In the genomic region with DNA sequence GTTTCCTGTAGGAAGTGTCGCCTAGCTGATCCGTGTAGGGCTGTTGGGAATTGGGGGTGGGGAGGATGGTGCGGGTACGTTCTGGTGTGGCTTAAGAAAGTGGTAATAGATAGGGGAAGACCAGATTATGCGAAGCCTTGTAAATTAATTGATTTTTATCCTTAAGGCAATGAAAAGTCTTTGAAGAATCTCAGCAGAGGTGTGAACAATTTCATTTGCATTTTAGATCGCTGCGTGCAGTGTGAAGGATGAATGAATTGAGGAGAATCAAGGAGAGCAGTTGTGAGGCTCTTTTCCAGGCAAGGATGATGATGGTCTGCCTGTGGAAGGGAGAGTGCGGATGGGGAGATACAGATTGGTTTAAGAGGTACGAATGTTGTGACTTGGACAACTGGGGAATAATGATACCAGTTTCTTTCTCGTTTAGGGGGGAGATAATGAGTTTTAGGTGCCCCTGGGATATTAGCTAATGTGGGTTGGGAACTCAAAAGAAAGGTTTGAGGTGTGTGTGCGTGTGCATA, we compare ENCODE assay signal across 1 cellular context.
TF ChIP-seq lines count a peak whose summit lies in the region.

No MANE protein-coding gene starts in this region.

TF ChIP-seq in K562, 482 proteins besides CTCF, POLR2A, EP300 and RAD21:
- TF ChIP-seq HNRNPLL (IDR thresholded peaks at IDR 0.05; ENCODE audit: low read depth, low read length, poor library complexity, severe bottlenecking): peak; percentile 1
- no peak for TF ChIP-seq NELFE (IDR thresholded peaks at IDR 0.05; ENCODE audit: insufficient read depth, insufficient read length)
- TF ChIP-seq NFATC3 (IDR thresholded peaks at IDR 0.05): 0 out of 2 replicates have a peak, but pooled peaks have one; percentile 18
- TF ChIP-seq KDM5B (IDR thresholded peaks at IDR 0.05; ENCODE audit: insufficient replicate concordance, low read depth, low read length): peak; percentile 31
- TF ChIP-seq JUNB (CRISPR knock-in tag; conservative IDR thresholded peaks at IDR 0.05): no peak
- TF ChIP-seq, protein P1, sequence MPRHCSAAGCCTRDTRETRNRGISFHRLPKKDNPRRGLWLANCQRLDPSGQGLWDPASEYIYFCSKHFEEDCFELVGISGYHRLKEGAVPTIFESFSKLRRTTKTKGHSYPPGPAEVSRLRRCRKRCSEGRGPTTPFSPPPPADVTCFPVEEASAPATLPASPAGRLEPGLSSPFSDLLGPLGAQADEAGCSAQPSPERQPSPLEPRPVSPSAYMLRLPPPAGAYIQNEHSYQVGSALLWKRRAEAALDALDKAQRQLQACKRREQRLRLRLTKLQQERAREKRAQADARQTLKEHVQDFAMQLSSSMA (CRISPR knock-in tag; IDR thresholded peaks at IDR 0.05): no peak
- TF ChIP-seq, protein P2, sequence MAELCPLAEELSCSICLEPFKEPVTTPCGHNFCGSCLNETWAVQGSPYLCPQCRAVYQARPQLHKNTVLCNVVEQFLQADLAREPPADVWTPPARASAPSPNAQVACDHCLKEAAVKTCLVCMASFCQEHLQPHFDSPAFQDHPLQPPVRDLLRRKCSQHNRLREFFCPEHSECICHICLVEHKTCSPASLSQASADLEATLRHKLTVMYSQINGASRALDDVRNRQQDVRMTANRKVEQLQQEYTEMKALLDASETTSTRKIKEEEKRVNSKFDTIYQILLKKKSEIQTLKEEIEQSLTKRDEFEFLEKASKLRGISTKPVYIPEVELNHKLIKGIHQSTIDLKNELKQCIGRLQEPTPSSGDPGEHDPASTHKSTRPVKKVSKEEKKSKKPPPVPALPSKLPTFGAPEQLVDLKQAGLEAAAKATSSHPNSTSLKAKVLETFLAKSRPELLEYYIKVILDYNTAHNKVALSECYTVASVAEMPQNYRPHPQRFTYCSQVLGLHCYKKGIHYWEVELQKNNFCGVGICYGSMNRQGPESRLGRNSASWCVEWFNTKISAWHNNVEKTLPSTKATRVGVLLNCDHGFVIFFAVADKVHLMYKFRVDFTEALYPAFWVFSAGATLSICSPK (IDR thresholded peaks at IDR 0.05; ENCODE audit: borderline replicate concordance): 0 out of 2 replicates have a peak, but pooled peaks have one; percentile 55
- TF ChIP-seq, protein P3, sequence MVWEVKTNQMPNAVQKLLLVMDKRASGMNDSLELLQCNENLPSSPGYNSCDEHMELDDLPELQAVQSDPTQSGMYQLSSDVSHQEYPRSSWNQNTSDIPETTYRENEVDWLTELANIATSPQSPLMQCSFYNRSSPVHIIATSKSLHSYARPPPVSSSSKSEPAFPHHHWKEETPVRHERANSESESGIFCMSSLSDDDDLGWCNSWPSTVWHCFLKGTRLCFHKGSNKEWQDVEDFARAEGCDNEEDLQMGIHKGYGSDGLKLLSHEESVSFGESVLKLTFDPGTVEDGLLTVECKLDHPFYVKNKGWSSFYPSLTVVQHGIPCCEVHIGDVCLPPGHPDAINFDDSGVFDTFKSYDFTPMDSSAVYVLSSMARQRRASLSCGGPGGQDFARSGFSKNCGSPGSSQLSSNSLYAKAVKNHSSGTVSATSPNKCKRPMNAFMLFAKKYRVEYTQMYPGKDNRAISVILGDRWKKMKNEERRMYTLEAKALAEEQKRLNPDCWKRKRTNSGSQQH (CRISPR knock-in tag; IDR thresholded peaks at IDR 0.05): peak; percentile 1; the same call in 1 of the 2 replicates
- peak; percentile 6; the same call in 1 of the 2 replicates for TF ChIP-seq GATAD2B (IDR thresholded peaks at IDR 0.05; ENCODE audit: borderline replicate concordance)
- 0 out of 2 replicates have a peak, but pooled peaks have one; percentile 8 for TF ChIP-seq MTA3 (IDR thresholded peaks at IDR 0.05; ENCODE audit: borderline replicate concordance)
- no peak for TF ChIP-seq IFI16 (CRISPR knock-in tag; IDR thresholded peaks at IDR 0.05)
- TF ChIP-seq ZEB2 (IDR thresholded peaks at IDR 0.05): peak; percentile 10; the same call in 1 of the 2 replicates
- TF ChIP-seq CCAR2 (IDR thresholded peaks at IDR 0.05; ENCODE audit: low read depth, low read length): no peak
- TF ChIP-seq, protein P4, sequence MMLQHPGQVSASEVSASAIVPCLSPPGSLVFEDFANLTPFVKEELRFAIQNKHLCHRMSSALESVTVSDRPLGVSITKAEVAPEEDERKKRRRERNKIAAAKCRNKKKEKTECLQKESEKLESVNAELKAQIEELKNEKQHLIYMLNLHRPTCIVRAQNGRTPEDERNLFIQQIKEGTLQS (IDR thresholded peaks at IDR 0.05): no peak
- TF ChIP-seq, protein P4 (CRISPR knock-in tag; conservative IDR thresholded peaks at IDR 0.05): 0 out of 2 replicates have a peak, but pooled peaks have one; percentile 9
- TF ChIP-seq PHB2 (IDR thresholded peaks at IDR 0.05; ENCODE audit: low read depth): 0 out of 2 replicates have a peak, but pooled peaks have one; percentile 30
- no peak for TF ChIP-seq BRCA1 (IDR thresholded peaks at IDR 0.05)
- 0 out of 2 replicates have a peak, but pooled peaks have one; percentile 34 for TF ChIP-seq BRCA1 (CRISPR knock-in tag; IDR thresholded peaks at IDR 0.05)
- TF ChIP-seq, protein P5, sequence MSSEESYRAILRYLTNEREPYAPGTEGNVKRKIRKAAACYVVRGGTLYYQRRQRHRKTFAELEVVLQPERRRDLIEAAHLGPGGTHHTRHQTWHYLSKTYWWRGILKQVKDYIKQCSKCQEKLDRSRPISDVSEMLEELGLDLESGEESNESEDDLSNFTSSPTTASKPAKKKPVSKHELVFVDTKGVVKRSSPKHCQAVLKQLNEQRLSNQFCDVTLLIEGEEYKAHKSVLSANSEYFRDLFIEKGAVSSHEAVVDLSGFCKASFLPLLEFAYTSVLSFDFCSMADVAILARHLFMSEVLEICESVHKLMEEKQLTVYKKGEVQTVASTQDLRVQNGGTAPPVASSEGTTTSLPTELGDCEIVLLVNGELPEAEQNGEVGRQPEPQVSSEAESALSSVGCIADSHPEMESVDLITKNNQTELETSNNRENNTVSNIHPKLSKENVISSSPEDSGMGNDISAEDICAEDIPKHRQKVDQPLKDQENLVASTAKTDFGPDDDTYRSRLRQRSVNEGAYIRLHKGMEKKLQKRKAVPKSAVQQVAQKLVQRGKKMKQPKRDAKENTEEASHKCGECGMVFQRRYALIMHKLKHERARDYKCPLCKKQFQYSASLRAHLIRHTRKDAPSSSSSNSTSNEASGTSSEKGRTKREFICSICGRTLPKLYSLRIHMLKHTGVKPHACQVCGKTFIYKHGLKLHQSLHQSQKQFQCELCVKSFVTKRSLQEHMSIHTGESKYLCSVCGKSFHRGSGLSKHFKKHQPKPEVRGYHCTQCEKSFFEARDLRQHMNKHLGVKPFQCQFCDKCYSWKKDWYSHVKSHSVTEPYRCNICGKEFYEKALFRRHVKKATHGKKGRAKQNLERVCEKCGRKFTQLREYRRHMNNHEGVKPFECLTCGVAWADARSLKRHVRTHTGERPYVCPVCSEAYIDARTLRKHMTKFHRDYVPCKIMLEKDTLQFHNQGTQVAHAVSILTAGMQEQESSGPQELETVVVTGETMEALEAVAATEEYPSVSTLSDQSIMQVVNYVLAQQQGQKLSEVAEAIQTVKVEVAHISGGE (CRISPR knock-in tag; IDR thresholded peaks at IDR 0.05): peak in 1 of 3 experiments; percentile 50; a peak in 2 of 6 replicates
- TF ChIP-seq EP400 (IDR thresholded peaks at IDR 0.05): peak; percentile 54; the same call in 1 of the 2 replicates
- peak; percentile 34 to 54; a peak in 3 of 4 replicates for TF ChIP-seq KDM1A (IDR thresholded peaks at IDR 0.05)
- 0 out of 2 replicates have a peak, but pooled peaks have one; percentile 10 for TF ChIP-seq ZBTB1 (CRISPR knock-in tag; IDR thresholded peaks at IDR 0.05; ENCODE audit: borderline replicate concordance, low read depth)
- no peak for TF ChIP-seq SMARCB1 (IDR thresholded peaks at IDR 0.05; ENCODE audit: insufficient read length, low read depth)
- peak; percentile 29; the same call in 1 of the 2 replicates for TF ChIP-seq FOSL1 (tag; conservative IDR thresholded peaks at IDR 0.05)
- 0 out of 4 replicates have a peak, but pooled peaks of 1 of the 2 experiments have one; percentile 20 for TF ChIP-seq HDAC1 (IDR thresholded peaks at IDR 0.05)
- no peak for TF ChIP-seq SMAD2 (IDR thresholded peaks at IDR 0.05; ENCODE audit: low read depth, low read length)
- no peak for TF ChIP-seq TOE1 (IDR thresholded peaks at IDR 0.05; ENCODE audit: borderline replicate concordance)
- 0 out of 2 replicates have a peak, but pooled peaks have one; percentile 7 for TF ChIP-seq TOE1 (CRISPR knock-in tag; IDR thresholded peaks at IDR 0.05; ENCODE audit: borderline replicate concordance, low read depth)
- 0 out of 2 replicates have a peak, but pooled peaks have one; percentile 25 for TF ChIP-seq CHD2 (IDR thresholded peaks at IDR 0.05; ENCODE audit: low read depth, low read length)
- 0 out of 2 replicates have a peak, but pooled peaks have one; percentile 2 for TF ChIP-seq MTA2 (IDR thresholded peaks at IDR 0.05; ENCODE audit: low read depth)
- peak; percentile 14; the same call in 1 of the 2 replicates for TF ChIP-seq HNRNPUL1 (IDR thresholded peaks at IDR 0.05; ENCODE audit: low read length)
- TF ChIP-seq, protein P6, sequence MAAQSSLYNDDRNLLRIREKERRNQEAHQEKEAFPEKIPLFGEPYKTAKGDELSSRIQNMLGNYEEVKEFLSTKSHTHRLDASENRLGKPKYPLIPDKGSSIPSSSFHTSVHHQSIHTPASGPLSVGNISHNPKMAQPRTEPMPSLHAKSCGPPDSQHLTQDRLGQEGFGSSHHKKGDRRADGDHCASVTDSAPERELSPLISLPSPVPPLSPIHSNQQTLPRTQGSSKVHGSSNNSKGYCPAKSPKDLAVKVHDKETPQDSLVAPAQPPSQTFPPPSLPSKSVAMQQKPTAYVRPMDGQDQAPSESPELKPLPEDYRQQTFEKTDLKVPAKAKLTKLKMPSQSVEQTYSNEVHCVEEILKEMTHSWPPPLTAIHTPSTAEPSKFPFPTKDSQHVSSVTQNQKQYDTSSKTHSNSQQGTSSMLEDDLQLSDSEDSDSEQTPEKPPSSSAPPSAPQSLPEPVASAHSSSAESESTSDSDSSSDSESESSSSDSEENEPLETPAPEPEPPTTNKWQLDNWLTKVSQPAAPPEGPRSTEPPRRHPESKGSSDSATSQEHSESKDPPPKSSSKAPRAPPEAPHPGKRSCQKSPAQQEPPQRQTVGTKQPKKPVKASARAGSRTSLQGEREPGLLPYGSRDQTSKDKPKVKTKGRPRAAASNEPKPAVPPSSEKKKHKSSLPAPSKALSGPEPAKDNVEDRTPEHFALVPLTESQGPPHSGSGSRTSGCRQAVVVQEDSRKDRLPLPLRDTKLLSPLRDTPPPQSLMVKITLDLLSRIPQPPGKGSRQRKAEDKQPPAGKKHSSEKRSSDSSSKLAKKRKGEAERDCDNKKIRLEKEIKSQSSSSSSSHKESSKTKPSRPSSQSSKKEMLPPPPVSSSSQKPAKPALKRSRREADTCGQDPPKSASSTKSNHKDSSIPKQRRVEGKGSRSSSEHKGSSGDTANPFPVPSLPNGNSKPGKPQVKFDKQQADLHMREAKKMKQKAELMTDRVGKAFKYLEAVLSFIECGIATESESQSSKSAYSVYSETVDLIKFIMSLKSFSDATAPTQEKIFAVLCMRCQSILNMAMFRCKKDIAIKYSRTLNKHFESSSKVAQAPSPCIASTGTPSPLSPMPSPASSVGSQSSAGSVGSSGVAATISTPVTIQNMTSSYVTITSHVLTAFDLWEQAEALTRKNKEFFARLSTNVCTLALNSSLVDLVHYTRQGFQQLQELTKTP (IDR thresholded peaks at IDR 0.05; ENCODE audit: low read depth in 1 of 2, partially characterized antibody in 2 of 2): peak in 1 of 2 experiments; percentile 27
- no peak; the same call in 1 of the 2 replicates for TF ChIP-seq GTF2E2 (tag; IDR thresholded peaks at IDR 0.05)
- TF ChIP-seq PHTF2 (CRISPR knock-in tag; IDR thresholded peaks at IDR 0.05): no peak
- peak; percentile 5 for TF ChIP-seq BRD9 (IDR thresholded peaks at IDR 0.05; ENCODE audit: low read depth, partially characterized antibody)
- TF ChIP-seq SIN3A (IDR thresholded peaks at IDR 0.05; ENCODE audit: borderline replicate concordance in 2 of 2, control insufficient read depth in 1 of 2, low read depth in 2 of 2, low read length in 2 of 2): no peak; a peak in 1 of 4 replicates
